In the genomic region with DNA sequence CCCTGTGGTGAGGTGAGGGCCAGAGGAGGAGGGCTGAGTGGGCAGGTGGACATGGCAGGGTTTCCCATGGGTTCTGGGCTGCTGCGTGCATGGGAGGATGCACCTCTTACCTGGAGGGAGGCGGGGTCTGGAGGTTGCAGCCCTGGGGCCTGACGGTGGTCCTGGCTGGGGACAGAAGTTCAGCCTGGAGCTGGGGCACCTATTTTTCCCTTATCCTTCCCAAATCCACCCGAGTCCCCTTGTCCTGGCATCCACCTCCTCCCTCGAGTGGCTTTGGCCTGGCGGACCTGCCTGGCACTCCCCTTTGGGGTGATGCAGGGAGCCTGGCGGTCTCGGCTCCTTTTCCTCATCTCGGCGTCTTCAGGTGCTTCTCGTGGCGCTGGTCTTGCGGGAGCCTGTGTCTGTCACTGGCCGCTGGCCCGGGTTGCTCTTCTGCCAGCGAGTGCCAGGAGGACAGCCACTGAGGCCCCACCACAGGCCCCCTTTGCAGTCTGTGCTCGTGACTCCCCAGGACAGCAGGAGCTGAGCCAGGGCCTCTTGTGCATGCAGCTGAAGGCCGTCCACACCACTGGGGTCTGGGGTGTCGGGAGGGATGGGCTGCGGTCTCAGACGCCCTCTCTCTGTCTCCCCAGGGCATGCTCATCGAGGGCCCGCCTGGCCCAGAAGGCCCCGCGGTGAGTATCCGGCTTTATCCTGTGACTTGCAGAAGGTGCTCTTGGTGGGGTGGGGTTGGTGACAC, we compare ENCODE assay signal across 24 cellular contexts.
"Had no signal": no experiment of that assay in that cellular context is flagged by ENCODE, and none has a peak within 500 bp of the region (broad histone marks: within the 10 kb centered on the region; RNA-seq: fewer than 3 reads in every experiment).

No MANE protein-coding gene starts in this region.

- H3K9me3 ChIP-seq: SJSA1 had no signal

- H3K27me3 Mint-ChIP-seq: activated naive CD4-positive, alpha-beta T cell treated with anti-CD3 and anti-CD28 coated beads, Interleukin-2, amount 10 ng/mL, durations not matched to agents 7 days and 5 days had no signal

- DNase-seq: activated CD4-positive, alpha-beta T cell treated with anti-CD3 and anti-CD28 coated beads for 48 hours; activated CD4-positive, alpha-beta T cell treated with anti-CD3 and anti-CD28 coated beads, Interleukin-2, amount 50 U/mL, for 4 hours; activated CD4-positive, CD25-positive, alpha-beta regulatory T cell treated with anti-CD3 and anti-CD28 coated beads, Interleukin-2, amount 50 U/mL, for 72 hours; activated gamma-delta T cell treated with Interleukin-2 at 50 U/mL for 16 hours; activated naive CD4-positive, alpha-beta T cell treated with anti-CD3 and anti-CD28 coated beads, Interleukin-2, amount 10 ng/mL, durations not matched to agents 7 days and 5 days; activated naive CD8-positive, alpha-beta T cell treated with anti-CD3 and anti-CD28 coated beads for 36 hours; activated T-cell treated with anti-CD3 and anti-CD28 coated beads for 4 hours; activated T-cell treated with anti-CD3 and anti-CD28 coated beads, Interleukin-2, amount 50 U/mL, for 48 hours; Karpas-422; MM.1S; NCI-H1105; NCI-H1436; NCI-H1694 treated with DMSO at 0.1 percent for 48 hours; NCI-H2029 treated with DMSO at 0.1 percent for 48 hours; NCI-H345; NCI-H510A; NCI-H526 treated with DMSO at 0.1 percent for 48 hours; NCI-H82; SW 1271 had no signal

- H3K36me3 Mint-ChIP-seq: activated naive CD4-positive, alpha-beta T cell treated with anti-CD3 and anti-CD28 coated beads, Interleukin-2, amount 10 ng/mL, durations not matched to agents 7 days and 5 days; activated naive CD8-positive, alpha-beta T cell treated with anti-CD3 and anti-CD28 coated beads for 36 hours; WTC11 had no signal

- FAIRE-seq: K562 had no signal

- ATAC-seq: Right ventricle myocardium inferior had no signal

- H3K4me1 Mint-ChIP-seq: activated naive CD4-positive, alpha-beta T cell treated with anti-CD3 and anti-CD28 coated beads, Interleukin-2, amount 10 ng/mL, durations not matched to agents 7 days and 5 days; activated naive CD8-positive, alpha-beta T cell treated with anti-CD3 and anti-CD28 coated beads for 36 hours had no signal

- H3K4me3 ChIP-seq: K562, SJSA1 had no signal

- H3K27me3 ChIP-seq: SJSA1 had no signal

- H3K4me3 Mint-ChIP-seq: activated naive CD4-positive, alpha-beta T cell treated with anti-CD3 and anti-CD28 coated beads, Interleukin-2, amount 10 ng/mL, durations not matched to agents 7 days and 5 days; activated naive CD8-positive, alpha-beta T cell treated with anti-CD3 and anti-CD28 coated beads for 36 hours; WTC11 had no signal

- H3K27ac Mint-ChIP-seq: activated naive CD4-positive, alpha-beta T cell treated with anti-CD3 and anti-CD28 coated beads, Interleukin-2, amount 10 ng/mL, durations not matched to agents 7 days and 5 days; activated naive CD8-positive, alpha-beta T cell treated with anti-CD3 and anti-CD28 coated beads for 36 hours; activated T-helper 2 cell treated with anti-CD3 and anti-CD28 coated beads, Interferon-gamma antibody, Interleukin-2, Interleukin-4, amounts not matched to agents 10 μg/mL and 5 μg/mL and 100 μg/mL, durations not matched to agents 14 hours and 24 hours and 36 hours had no signal

- H3K27ac ChIP-seq: SJSA1 had no signal
